ENCODE assay signal across 1 cellular context in the genomic region with DNA sequence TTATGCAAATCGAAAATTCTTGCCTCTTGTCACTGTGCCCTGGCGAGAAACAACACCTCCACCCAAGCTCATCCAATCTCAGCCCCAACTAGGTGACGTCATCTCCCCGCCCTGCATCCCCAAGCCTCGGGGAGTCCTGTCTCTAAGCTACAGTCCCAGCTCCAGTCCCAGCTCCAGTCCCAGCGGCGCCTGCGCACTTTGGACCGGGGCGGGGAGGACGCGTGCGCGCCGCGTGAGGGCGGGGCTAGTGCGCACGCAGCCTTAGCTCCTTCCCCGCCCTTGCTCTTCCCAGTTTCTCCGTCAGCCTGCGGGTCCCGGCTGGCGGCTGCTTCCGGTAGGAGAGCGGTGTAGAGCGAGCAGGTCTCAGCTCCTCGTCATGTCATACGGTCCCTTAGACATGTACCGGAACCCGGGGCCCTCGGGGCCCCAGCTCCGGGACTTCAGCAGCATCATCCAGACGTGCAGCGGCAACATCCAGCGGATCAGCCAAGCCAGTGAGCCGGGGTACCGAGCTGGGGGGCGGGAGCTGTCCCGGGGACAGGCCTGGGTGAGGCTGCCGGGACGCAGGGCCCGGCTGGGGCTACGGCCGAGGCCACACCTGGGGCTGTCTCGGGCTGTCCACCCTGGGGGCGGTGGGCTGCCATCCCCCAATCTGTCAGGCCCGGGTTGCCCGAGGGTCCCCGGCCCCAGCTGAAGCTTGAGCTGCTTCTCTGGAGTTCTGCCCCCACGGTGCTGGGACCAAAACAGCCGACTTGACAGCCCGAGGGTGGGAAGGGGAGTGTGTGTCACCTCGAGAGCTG.
TF ChIP-seq lines count a peak whose summit lies in the region.

A gene (plus strand): TSS at position 288 of the 800 bp plus-strand sequence. CDS start 89 bp downstream, at position 377.

TF ChIP-seq in HepG2, 621 proteins besides CTCF, POLR2A, EP300 and RAD21 (continued from another document):
- TF ChIP-seq, protein P1, sequence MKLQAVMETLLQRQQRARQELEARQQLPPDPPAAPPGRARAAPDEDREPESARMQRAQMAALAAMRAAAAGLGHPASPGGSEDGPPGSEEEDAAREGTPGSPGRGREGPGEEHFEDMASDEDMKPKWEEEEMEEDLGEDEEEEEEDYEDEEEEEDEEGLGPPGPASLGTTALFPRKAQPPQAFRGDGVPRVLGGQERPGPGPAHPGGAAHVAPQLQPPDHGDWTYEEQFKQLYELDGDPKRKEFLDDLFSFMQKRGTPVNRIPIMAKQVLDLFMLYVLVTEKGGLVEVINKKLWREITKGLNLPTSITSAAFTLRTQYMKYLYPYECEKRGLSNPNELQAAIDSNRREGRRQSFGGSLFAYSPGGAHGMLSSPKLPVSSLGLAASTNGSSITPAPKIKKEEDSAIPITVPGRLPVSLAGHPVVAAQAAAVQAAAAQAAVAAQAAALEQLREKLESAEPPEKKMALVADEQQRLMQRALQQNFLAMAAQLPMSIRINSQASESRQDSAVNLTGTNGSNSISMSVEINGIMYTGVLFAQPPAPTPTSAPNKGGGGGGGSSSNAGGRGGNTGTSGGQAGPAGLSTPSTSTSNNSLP (IDR thresholded peaks at IDR 0.05; ENCODE audit: low read depth, low read length): no peak
- no peak for TF ChIP-seq ZNF367 (CRISPR knock-in tag; IDR thresholded peaks at IDR 0.05; ENCODE audit: borderline replicate concordance)
- no peak for TF ChIP-seq ZNF180 (CRISPR knock-in tag; IDR thresholded peaks at IDR 0.05; ENCODE audit: borderline replicate concordance, low read depth)
- TF ChIP-seq ZNF652 (CRISPR knock-in tag; IDR thresholded peaks at IDR 0.05; ENCODE audit: borderline replicate concordance, low read depth): no peak
- 0 out of 2 replicates have a peak, but pooled peaks have one; percentile 47 for TF ChIP-seq ZNF138 (CRISPR knock-in tag; IDR thresholded peaks at IDR 0.05; ENCODE audit: low read depth)
- no peak for TF ChIP-seq ZNF747 (CRISPR knock-in tag; IDR thresholded peaks at IDR 0.05; ENCODE audit: borderline replicate concordance)
- TF ChIP-seq ZNF205 (CRISPR knock-in tag; IDR thresholded peaks at IDR 0.05): 0 out of 2 replicates have a peak, but pooled peaks have one; percentile 16
- TF ChIP-seq POLR2G (IDR thresholded peaks at IDR 0.05; ENCODE audit: low read depth, low read length): peak; percentile 89
- TF ChIP-seq, protein P2, sequence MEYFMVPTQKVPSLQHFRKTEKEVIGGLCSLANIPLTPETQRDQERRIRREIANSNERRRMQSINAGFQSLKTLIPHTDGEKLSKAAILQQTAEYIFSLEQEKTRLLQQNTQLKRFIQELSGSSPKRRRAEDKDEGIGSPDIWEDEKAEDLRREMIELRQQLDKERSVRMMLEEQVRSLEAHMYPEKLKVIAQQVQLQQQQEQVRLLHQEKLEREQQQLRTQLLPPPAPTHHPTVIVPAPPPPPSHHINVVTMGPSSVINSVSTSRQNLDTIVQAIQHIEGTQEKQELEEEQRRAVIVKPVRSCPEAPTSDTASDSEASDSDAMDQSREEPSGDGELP (IDR thresholded peaks at IDR 0.05; ENCODE audit: borderline replicate concordance, low read depth): peak; percentile 61
- TF ChIP-seq PAWR (CRISPR knock-in tag; IDR thresholded peaks at IDR 0.05; ENCODE audit: borderline replicate concordance): no peak
- TF ChIP-seq NFYB (CRISPR knock-in tag; IDR thresholded peaks at IDR 0.05): peak; percentile 17; the same call in 1 of the 2 replicates
- TF ChIP-seq ZNF331 (CRISPR knock-in tag; IDR thresholded peaks at IDR 0.05): peak; percentile 56; the same call in 1 of the 2 replicates
- TF ChIP-seq CREB1 (IDR thresholded peaks at IDR 0.05): peak; percentile 99
- TF ChIP-seq CREB1 (CRISPR knock-in tag; IDR thresholded peaks at IDR 0.05): peak; percentile 88
- TF ChIP-seq ZNF724P (CRISPR knock-in tag; IDR thresholded peaks at IDR 0.05; ENCODE audit: borderline replicate concordance): peak; percentile 55; the same call in 1 of the 2 replicates
- TF ChIP-seq, protein P3, sequence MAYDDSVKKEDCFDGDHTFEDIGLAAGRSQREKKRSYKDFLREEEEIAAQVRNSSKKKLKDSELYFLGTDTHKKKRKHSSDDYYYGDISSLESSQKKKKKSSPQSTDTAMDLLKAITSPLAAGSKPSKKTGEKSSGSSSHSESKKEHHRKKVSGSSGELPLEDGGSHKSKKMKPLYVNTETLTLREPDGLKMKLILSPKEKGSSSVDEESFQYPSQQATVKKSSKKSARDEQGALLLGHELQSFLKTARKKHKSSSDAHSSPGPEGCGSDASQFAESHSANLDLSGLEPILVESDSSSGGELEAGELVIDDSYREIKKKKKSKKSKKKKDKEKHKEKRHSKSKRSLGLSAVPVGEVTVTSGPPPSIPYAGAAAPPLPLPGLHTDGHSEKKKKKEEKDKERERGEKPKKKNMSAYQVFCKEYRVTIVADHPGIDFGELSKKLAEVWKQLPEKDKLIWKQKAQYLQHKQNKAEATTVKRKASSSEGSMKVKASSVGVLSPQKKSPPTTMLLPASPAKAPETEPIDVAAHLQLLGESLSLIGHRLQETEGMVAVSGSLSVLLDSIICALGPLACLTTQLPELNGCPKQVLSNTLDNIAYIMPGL (CRISPR knock-in tag; IDR thresholded peaks at IDR 0.05; ENCODE audit: borderline replicate concordance in 1 of 2, low read depth in 1 of 2): peak in 1 of 2 experiments; percentile 61; a peak in 2 of 4 replicates
- TF ChIP-seq, protein P4, sequence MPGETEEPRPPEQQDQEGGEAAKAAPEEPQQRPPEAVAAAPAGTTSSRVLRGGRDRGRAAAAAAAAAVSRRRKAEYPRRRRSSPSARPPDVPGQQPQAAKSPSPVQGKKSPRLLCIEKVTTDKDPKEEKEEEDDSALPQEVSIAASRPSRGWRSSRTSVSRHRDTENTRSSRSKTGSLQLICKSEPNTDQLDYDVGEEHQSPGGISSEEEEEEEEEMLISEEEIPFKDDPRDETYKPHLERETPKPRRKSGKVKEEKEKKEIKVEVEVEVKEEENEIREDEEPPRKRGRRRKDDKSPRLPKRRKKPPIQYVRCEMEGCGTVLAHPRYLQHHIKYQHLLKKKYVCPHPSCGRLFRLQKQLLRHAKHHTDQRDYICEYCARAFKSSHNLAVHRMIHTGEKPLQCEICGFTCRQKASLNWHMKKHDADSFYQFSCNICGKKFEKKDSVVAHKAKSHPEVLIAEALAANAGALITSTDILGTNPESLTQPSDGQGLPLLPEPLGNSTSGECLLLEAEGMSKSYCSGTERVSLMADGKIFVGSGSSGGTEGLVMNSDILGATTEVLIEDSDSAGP (CRISPR knock-in tag; IDR thresholded peaks at IDR 0.05; ENCODE audit: borderline replicate concordance): peak; percentile 84
- no peak for TF ChIP-seq ZNF773 (CRISPR knock-in tag; IDR thresholded peaks at IDR 0.05; ENCODE audit: borderline replicate concordance)
- no peak for TF ChIP-seq PTBP1 (IDR thresholded peaks at IDR 0.05; ENCODE audit: low read depth, low read length, poor library complexity, severe bottlenecking)
